9 cellular contexts compared by ENCODE assay signal in genomic region chr3:71579934-71580318, GRCh38. TPM values are rescaled to one million over a fixed set of nuclear protein-coding genes. Genes with fewer than 3 reads are reported as not detected.
DNase-seq lines count a peak whose midpoint lies in the region; ATAC-seq and TF ChIP-seq lines count a peak whose summit lies in the region.
"Had no signal": no experiment of that assay in that cellular context is flagged by ENCODE, and none has a peak within 500 bp of the region (broad histone marks: within the 10 kb centered on the region; RNA-seq: fewer than 3 reads in every experiment).

No MANE protein-coding gene starts in this region.

- no peaks in the 10 kb centered on the region for H3K9me3 ChIP-seq in left ventricle myocardium inferior (replicated peaks)
- H3K9me3 ChIP-seq in thoracic aorta = no peaks in the 10 kb centered on the region

- peak overlapping the region; percentile 22 to 53 for H3K27ac Mint-ChIP-seq in T-cell

- H3K36me3 ChIP-seq in left ventricle myocardium inferior = no peaks in the 10 kb centered on the region
- H3K36me3 ChIP-seq in thoracic aorta = no peaks in the 10 kb centered on the region

- H3K36me3 Mint-ChIP-seq in T-cell = no peaks in the 10 kb centered on the region

- H3K4me1 Mint-ChIP-seq in T-cell = peaks cover 30 to 34% (median 34%) of the 10 kb centered on the region in 3 donors

- TF ChIP-seq CTCF in left ventricle myocardium inferior (IDR thresholded peaks at IDR 0.05; ENCODE audit: borderline replicate concordance) (no peak), thoracic aorta (IDR thresholded peaks at IDR 0.05) (no peak)

- CTCF ChIA-PET in T-cell (lab: Charles Lee) = interaction anchor here (0.6 to 0.7 kb wide), 3 partner anchors 435 to 1507 kb away, joined by 3 to 5 read pairs (median 4); no protein-coding TSS in a partner anchor

- intact Hi-C loops in left ventricle myocardium inferior (cut with micrococcal nuclease) = loop anchor here (10.0 kb wide), 3 partner anchors 185 to 595 kb away; no protein-coding TSS in a partner anchor
- intact Hi-C loops in cardiac septum (cut with DNase I) = loop anchor here (2.0 to 5.0 kb wide), 3 partner anchors 37 to 338 kb away; no protein-coding TSS in a partner anchor

- H3K9me3 Mint-ChIP-seq in T-cell = no peaks in the 10 kb centered on the region

- ATAC-seq in T-cell (replicated peaks in 1 of 4) (no peak), thoracic aorta (ENCODE audit: insufficient number of reproducible peaks, low FRiP score, low read depth) (no peak), HG03378 (IDR thresholded peaks at IDR 0.05; ENCODE audit: unreplicated experiment) (no peak), GM21528 (IDR thresholded peaks at IDR 0.05; ENCODE audit: low FRiP score, unreplicated experiment) (no peak)
- ATAC-seq: GM12878 had no signal

- H3K27me3 Mint-ChIP-seq in T-cell = no peaks in the 10 kb centered on the region

- H3K27me3 ChIP-seq in left ventricle myocardium inferior (ENCODE audit: low read depth) = no peaks in the 10 kb centered on the region
- no peaks in the 10 kb centered on the region for H3K27me3 ChIP-seq in thoracic aorta (replicated peaks; ENCODE audit: insufficient read depth)

- POLR2A ChIA-PET in T-cell (lab: Charles Lee) = interaction anchor here (0.5 to 0.8 kb wide), 6 partner anchors 15 to 321 kb away, joined by 3 to 11 read pairs (median 4); no protein-coding TSS in a partner anchor

- DNase-seq in left ventricle myocardium inferior (no peak), cardiac septum (ENCODE audit: low spot score) (no peak), T-cell (no peak), islet precursor cell (peak; percentile 59), thoracic aorta (ENCODE audit: low spot score) (no peak), ecto neural progenitor cell (ENCODE audit: low spot score) (no peak)

- H3K27ac ChIP-seq in left ventricle myocardium inferior (replicated peaks) = peak overlapping the region; percentile 99
- peak overlapping the region; percentile 97 for H3K27ac ChIP-seq in thoracic aorta

- peak overlapping the region; percentile 50 to 93 (median 59) for H3K4me3 Mint-ChIP-seq in T-cell

- H3K4me1 ChIP-seq in left ventricle myocardium inferior = peaks cover 78% of the 10 kb centered on the region
- peaks cover 23 to 45% of the 10 kb centered on the region in 2 donors for H3K4me1 ChIP-seq in thoracic aorta (ENCODE audit: control insufficient read depth in 1 of 2, low read depth in 2 of 2)

- H3K4me3 ChIP-seq in left ventricle myocardium inferior (peak overlapping the region; percentile 88), thoracic aorta (peak overlapping the region; percentile 98)
- H3K4me3 ChIP-seq: GM12878 had no signal

RNA-seq across cellular contexts. Expression of gene FOXP1, which starts 3.6 kb away (rescaled TPM):
- total RNA-seq in left ventricle myocardium inferior = 41.2 TPM
- 53.2 TPM for total RNA-seq in cardiac septum
- 100 to 1,000 TPM; 258 to 586 (median 290) TPM for total RNA-seq in T-cell
- 100 to 1,000 TPM; 176 to 255 TPM for total RNA-seq in thoracic aorta
